ENCODE assay signal across 13 cellular contexts in the genomic region with DNA sequence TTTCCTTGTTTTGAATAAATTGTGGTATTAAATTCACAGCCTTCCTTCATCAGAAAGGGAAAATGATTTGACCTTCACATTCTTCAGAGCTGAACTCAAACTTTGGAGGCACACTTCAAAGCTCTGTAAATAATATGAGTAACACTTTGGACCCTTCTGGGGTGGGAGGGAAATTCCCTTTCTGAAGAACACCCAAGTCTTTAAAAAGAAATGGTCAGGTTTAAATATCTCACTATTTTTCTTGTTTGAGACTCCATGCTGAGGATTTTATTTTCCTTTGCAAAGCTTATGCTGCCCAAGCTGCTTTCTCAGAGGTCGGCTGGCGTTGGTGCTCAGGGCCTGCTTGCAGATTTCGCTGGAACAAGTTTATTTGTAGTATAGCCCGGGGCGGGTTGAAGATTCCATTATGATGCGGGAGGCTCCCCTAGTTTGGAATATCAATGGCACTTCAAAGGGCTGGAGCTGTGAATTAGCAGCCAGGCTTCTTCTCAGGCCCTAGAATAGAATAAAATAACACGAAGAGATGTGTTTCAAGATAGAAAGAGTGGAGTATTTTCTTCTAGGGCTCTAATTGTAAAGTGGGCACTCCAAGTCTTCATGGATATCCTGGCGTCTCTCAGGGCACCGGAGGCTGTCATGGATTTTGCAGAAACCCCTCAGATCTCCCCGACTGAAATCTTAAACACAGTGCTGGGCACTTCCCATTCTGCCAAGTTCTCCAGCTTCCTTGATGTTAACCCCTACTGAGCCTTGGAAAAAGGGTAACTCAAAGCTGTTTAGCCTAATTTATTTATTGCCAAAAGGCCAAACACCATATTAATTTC.
DNase-seq lines count a peak whose midpoint lies in the region; ATAC-seq and TF ChIP-seq lines count a peak whose summit lies in the region.
"Had no signal": no experiment of that assay in that cellular context is flagged by ENCODE, and none has a peak within 500 bp of the region (broad histone marks: within the 10 kb centered on the region; RNA-seq: fewer than 3 reads in every experiment).

No MANE protein-coding gene starts in this region.

- ATAC-seq in upper lobe of right lung (peak; percentile 73), HG03571 (IDR thresholded peaks at IDR 0.05; ENCODE audit: unreplicated experiment) (no peak)
- ATAC-seq: activated CD4-positive, CD25-positive, alpha-beta regulatory T cell treated with anti-CD3 and anti-CD28 coated beads, Interleukin-2, amount 50 U/mL, for 24 hours; effector memory CD8-positive, alpha-beta T cell; Right ventricle myocardium inferior had no signal

- H3K27ac ChIP-seq in upper lobe of right lung = no peak overlapping the region
- H3K27ac ChIP-seq: thyroid gland had no signal

- no peak for TF ChIP-seq CTCF in upper lobe of right lung (IDR thresholded peaks at IDR 0.05)

- DNase-seq in HT1080 (ENCODE audit: low read depth) = peak; percentile 77
- peak; percentile 85 for DNase-seq in astrocyte of the hippocampus (ENCODE audit: low read depth, low spot score)
- DNase-seq in iPS-NIHi7 (ENCODE audit: extremely low spot score) = peak; percentile 43
- no peak for DNase-seq in upper lobe of right lung
- no peak for DNase-seq in anterior cingulate cortex (lab: John Stamatoyannopoulos, UW)
- DNase-seq in SW 1271 (lab: John Stamatoyannopoulos, UW) = no peak
- DNase-seq: DND-41; effector memory CD8-positive, alpha-beta T cell; NCI-H2107 had no signal

- intact Hi-C loops in upper lobe of right lung (cut with DNase I) = no loop called here

- no peaks in the 10 kb centered on the region for H3K9me3 ChIP-seq in upper lobe of right lung
- H3K9me3 ChIP-seq: thyroid gland had no signal

- H3K36me3 ChIP-seq in upper lobe of right lung = no peaks in the 10 kb centered on the region
- H3K36me3 ChIP-seq: thyroid gland had no signal

- H3K27me3 ChIP-seq in upper lobe of right lung = no peaks in the 10 kb centered on the region
- H3K27me3 ChIP-seq: thyroid gland had no signal

- no peak overlapping the region for H3K4me3 ChIP-seq in upper lobe of right lung
- H3K4me3 ChIP-seq: thyroid gland had no signal

- H3K4me1 ChIP-seq in upper lobe of right lung = peaks cover 2% of the 10 kb centered on the region
- H3K4me1 ChIP-seq: thyroid gland had no signal

Comparison
In these comparisons a context has a peak if more than half of its experiments do, and no peak if none do; other contexts are left out.
1. DNase-seq: peak in HT1080 (single experiment), astrocyte of the hippocampus (single experiment) and iPS-NIHi7 (single experiment); none in upper lobe of right lung (single experiment), anterior cingulate cortex (0 of 58) and SW 1271 (0 of 2).